In the genomic region with DNA sequence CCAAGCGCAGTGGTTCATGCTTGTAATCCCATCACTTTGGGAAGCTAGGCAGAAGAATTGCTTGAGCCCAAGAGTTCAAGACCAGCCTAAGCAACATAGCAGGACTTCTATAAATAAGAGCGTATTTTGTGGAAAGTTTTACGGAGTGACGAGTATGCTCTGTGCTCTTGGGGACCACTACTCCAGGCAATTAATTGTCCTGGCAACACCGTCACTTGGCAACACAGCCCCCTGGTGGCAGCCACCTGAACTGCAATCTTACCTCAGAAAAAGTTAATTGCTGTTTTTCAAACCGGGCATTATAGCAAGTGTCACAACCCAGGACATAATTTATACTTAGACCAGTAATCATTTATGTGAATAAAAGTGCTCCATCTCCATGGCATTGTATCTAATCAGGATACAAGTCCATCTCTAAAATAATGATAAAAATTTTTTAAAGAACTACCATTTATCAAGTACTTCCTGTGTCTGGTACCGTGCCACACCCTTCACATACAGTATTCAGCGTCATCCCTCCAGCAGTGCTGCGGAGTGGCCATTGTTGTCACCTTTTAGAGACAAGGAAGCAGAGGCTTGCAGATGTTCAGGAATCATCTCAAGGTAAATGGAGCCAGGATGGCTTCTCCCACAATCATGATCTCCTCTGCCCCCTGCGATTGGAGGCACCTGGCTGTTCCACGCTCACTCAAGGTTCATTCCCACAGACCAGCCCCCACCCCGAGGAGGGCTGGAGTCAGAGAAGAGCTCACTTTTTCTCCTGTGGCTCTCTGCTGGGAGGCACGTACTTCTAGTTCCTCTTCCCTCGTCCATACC, we compare ENCODE assay signal across 1 cellular context.
TF ChIP-seq lines count a peak whose summit lies in the region.

No MANE protein-coding gene starts in this region.

TF ChIP-seq in WTC11, 78 proteins besides CTCF, POLR2A, EP300 and RAD21 (continued from another document):
- TF ChIP-seq, protein P1, sequence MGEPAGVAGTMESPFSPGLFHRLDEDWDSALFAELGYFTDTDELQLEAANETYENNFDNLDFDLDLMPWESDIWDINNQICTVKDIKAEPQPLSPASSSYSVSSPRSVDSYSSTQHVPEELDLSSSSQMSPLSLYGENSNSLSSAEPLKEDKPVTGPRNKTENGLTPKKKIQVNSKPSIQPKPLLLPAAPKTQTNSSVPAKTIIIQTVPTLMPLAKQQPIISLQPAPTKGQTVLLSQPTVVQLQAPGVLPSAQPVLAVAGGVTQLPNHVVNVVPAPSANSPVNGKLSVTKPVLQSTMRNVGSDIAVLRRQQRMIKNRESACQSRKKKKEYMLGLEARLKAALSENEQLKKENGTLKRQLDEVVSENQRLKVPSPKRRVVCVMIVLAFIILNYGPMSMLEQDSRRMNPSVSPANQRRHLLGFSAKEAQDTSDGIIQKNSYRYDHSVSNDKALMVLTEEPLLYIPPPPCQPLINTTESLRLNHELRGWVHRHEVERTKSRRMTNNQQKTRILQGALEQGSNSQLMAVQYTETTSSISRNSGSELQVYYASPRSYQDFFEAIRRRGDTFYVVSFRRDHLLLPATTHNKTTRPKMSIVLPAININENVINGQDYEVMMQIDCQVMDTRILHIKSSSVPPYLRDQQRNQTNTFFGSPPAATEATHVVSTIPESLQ (CRISPR knock-in tag; IDR thresholded peaks at IDR 0.05), result no peak
- TF ChIP-seq, protein P2, sequence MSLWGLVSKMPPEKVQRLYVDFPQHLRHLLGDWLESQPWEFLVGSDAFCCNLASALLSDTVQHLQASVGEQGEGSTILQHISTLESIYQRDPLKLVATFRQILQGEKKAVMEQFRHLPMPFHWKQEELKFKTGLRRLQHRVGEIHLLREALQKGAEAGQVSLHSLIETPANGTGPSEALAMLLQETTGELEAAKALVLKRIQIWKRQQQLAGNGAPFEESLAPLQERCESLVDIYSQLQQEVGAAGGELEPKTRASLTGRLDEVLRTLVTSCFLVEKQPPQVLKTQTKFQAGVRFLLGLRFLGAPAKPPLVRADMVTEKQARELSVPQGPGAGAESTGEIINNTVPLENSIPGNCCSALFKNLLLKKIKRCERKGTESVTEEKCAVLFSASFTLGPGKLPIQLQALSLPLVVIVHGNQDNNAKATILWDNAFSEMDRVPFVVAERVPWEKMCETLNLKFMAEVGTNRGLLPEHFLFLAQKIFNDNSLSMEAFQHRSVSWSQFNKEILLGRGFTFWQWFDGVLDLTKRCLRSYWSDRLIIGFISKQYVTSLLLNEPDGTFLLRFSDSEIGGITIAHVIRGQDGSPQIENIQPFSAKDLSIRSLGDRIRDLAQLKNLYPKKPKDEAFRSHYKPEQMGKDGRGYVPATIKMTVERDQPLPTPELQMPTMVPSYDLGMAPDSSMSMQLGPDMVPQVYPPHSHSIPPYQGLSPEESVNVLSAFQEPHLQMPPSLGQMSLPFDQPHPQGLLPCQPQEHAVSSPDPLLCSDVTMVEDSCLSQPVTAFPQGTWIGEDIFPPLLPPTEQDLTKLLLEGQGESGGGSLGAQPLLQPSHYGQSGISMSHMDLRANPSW (CRISPR knock-in tag; conservative IDR thresholded peaks at IDR 0.05; ENCODE audit: low read depth), result no peak
- no peak for TF ChIP-seq ZNF263 (CRISPR knock-in tag; IDR thresholded peaks at IDR 0.05; ENCODE audit: low read depth)
- TF ChIP-seq, protein P3, sequence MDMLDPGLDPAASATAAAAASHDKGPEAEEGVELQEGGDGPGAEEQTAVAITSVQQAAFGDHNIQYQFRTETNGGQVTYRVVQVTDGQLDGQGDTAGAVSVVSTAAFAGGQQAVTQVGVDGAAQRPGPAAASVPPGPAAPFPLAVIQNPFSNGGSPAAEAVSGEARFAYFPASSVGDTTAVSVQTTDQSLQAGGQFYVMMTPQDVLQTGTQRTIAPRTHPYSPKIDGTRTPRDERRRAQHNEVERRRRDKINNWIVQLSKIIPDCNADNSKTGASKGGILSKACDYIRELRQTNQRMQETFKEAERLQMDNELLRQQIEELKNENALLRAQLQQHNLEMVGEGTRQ (CRISPR knock-in tag; IDR thresholded peaks at IDR 0.05), result no peak
- no peak for TF ChIP-seq CREB1 (CRISPR knock-in tag; IDR thresholded peaks at IDR 0.05)
- TF ChIP-seq SOX15 (CRISPR knock-in tag; IDR thresholded peaks at IDR 0.05), result no peak
- TF ChIP-seq, protein P4, sequence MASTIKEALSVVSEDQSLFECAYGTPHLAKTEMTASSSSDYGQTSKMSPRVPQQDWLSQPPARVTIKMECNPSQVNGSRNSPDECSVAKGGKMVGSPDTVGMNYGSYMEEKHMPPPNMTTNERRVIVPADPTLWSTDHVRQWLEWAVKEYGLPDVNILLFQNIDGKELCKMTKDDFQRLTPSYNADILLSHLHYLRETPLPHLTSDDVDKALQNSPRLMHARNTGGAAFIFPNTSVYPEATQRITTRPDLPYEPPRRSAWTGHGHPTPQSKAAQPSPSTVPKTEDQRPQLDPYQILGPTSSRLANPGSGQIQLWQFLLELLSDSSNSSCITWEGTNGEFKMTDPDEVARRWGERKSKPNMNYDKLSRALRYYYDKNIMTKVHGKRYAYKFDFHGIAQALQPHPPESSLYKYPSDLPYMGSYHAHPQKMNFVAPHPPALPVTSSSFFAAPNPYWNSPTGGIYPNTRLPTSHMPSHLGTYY (CRISPR knock-in tag; IDR thresholded peaks at IDR 0.05), result no peak
- no peak for TF ChIP-seq NFE2L1 (CRISPR knock-in tag; IDR thresholded peaks at IDR 0.05)
- TF ChIP-seq NR3C1 (CRISPR knock-in tag; conservative IDR thresholded peaks at IDR 0.05; ENCODE audit: low read depth), result no peak
- no peak for TF ChIP-seq MYBL2 (CRISPR knock-in tag; IDR thresholded peaks at IDR 0.05)
- no peak for TF ChIP-seq ZNF232 (CRISPR knock-in tag; IDR thresholded peaks at IDR 0.05)
- TF ChIP-seq, protein P5, sequence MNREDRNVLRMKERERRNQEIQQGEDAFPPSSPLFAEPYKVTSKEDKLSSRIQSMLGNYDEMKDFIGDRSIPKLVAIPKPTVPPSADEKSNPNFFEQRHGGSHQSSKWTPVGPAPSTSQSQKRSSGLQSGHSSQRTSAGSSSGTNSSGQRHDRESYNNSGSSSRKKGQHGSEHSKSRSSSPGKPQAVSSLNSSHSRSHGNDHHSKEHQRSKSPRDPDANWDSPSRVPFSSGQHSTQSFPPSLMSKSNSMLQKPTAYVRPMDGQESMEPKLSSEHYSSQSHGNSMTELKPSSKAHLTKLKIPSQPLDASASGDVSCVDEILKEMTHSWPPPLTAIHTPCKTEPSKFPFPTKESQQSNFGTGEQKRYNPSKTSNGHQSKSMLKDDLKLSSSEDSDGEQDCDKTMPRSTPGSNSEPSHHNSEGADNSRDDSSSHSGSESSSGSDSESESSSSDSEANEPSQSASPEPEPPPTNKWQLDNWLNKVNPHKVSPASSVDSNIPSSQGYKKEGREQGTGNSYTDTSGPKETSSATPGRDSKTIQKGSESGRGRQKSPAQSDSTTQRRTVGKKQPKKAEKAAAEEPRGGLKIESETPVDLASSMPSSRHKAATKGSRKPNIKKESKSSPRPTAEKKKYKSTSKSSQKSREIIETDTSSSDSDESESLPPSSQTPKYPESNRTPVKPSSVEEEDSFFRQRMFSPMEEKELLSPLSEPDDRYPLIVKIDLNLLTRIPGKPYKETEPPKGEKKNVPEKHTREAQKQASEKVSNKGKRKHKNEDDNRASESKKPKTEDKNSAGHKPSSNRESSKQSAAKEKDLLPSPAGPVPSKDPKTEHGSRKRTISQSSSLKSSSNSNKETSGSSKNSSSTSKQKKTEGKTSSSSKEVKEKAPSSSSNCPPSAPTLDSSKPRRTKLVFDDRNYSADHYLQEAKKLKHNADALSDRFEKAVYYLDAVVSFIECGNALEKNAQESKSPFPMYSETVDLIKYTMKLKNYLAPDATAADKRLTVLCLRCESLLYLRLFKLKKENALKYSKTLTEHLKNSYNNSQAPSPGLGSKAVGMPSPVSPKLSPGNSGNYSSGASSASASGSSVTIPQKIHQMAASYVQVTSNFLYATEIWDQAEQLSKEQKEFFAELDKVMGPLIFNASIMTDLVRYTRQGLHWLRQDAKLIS (CRISPR knock-in tag; IDR thresholded peaks at IDR 0.05; ENCODE audit: borderline replicate concordance), result no peak
TF ChIP-seq in WTC11: peak in this region for 0.
